In the genomic region with DNA sequence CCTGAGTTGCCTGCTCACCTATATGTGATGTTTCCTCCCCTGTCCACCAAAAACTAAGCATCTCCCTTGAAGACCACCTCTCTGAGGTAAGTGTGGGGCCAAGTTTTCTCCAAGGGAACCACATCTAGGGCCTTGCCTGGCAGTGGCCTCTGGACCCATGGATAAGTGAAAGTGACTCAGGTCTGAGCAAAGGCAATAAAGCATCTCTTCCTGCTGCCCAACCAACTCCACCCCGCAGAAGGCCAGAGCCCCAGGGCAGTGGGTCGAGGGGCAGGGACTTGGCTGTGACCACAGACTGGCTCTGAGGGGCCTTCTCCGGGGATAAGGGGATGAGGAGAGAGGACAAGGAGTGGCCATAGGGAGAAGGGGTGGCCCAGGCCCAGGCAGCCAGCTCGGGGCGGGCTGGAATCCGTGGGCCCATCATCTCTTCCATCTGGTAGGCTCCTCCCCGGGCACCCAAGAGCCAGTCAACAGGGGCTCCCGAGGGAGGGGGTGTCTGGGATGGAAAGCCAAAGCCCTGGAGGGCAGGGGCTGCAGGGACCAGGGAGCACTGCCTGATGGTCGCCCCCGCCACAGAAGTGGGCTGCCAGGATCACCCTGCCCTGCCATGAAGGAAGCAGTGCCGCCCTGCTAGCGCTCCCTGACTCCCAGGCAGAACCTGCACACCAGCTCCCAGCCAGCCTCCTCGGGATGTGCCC, we compare ENCODE assay signal across 22 cellular contexts. TPM values are rescaled to one million over a fixed set of nuclear protein-coding genes. Genes with fewer than 3 reads are reported as not detected.
DNase-seq lines count a peak whose midpoint lies in the region; ATAC-seq, FAIRE-seq and TF ChIP-seq lines count a peak whose summit lies in the region.
"Had no signal": no experiment of that assay in that cellular context is flagged by ENCODE, and none has a peak within 500 bp of the region (broad histone marks: within the 10 kb centered on the region; RNA-seq: fewer than 3 reads in every experiment).

No MANE protein-coding gene starts in this region.

- WGBS in small intestine, 3 donors = 82 to 90% (median 87%) methylated on average over 12 to 13 of the region's 13 CpGs

- CTCF ChIA-PET in OCI-LY7 (lab: Charles Lee; ENCODE audit: unreplicated experiment) = interaction anchor here (0.5 kb wide), 1 partner anchor 19 kb away, joined by 3 read pairs; no protein-coding TSS in a partner anchor

- no peaks in the 10 kb centered on the region for H3K79me2 ChIP-seq in OCI-LY7 (ENCODE audit: insufficient read depth, low read depth, low read length)

- H3K4me3 ChIP-seq in OCI-LY7 (ENCODE audit: low read depth, low read length, poor library complexity, severe bottlenecking) (no peak overlapping the region), small intestine (ENCODE audit: low read depth in 1 of 2, low read length in 2 of 2) (no peak overlapping the region)

- TF ChIP-seq CTCF in OCI-LY7 (conservative IDR thresholded peaks at IDR 0.05; ENCODE audit: low read length) = no peak

- no TSS peak for BruUV-seq in OCI-LY7 (replicated peaks; lab: Mats Ljungman, UMichigan)

- H3K9me2 ChIP-seq in OCI-LY7 (ENCODE audit: insufficient read depth, low read length) = no peaks in the 10 kb centered on the region
- H3K9me2 ChIP-seq: SK-N-SH had no signal

- H3K27ac ChIP-seq in OCI-LY7 (ENCODE audit: low read depth, low read length, poor library complexity, severe bottlenecking) (no peak overlapping the region), small intestine (ENCODE audit: low read depth in 1 of 2, low read length in 1 of 2) (no peak overlapping the region)
- H3K27ac ChIP-seq: C4-2B, HL-60 had no signal

- intact Hi-C loops in OCI-LY7 (cut with micrococcal nuclease; ENCODE audit: unreplicated experiment) = no loop called here

- no peak for TF ChIP-seq POLR2A in H54 (IDR thresholded peaks at IDR 0.05; ENCODE audit: low read depth, low read length)

- H2AFZ ChIP-seq in OCI-LY7 (ENCODE audit: low read length) = no peak overlapping the region

- FAIRE-seq in H54 (lab: Jason Lieb, UNC) = no peak
- FAIRE-seq in small intestine (lab: Jason Lieb, UNC) = no peak
- FAIRE-seq: GM12892, HTR-8/SVneo had no signal

- POLR2A ChIA-PET in OCI-LY7 (lab: Charles Lee) = no interaction called here

- H3K4me1 ChIP-seq in OCI-LY7 (ENCODE audit: insufficient read depth, low read length, poor library complexity, severe bottlenecking) (peaks cover 21% of the 10 kb centered on the region), small intestine (ENCODE audit: control insufficient read depth in 2 of 2, insufficient read depth in 1 of 2, low read depth in 1 of 2, low read length in 1 of 2) (no peaks in the 10 kb centered on the region)

- peak overlapping the region; percentile 26; the same call in 1 of the 2 replicates for H3K4me2 ChIP-seq in OCI-LY7 (ENCODE audit: low read length)
- H3K4me2 ChIP-seq: SK-N-SH had no signal

- ATAC-seq in HG03108 (IDR thresholded peaks at IDR 0.05; ENCODE audit: unreplicated experiment) = no peak

- no peaks in the 10 kb centered on the region for H3K36me3 ChIP-seq in OCI-LY7 (ENCODE audit: insufficient read depth, low read length)
- H3K36me3 ChIP-seq in small intestine (ENCODE audit: control insufficient read depth in 2 of 2, insufficient read depth in 2 of 2, low read length in 2 of 2) = no peaks in the 10 kb centered on the region

- H3K9me3 ChIP-seq in OCI-LY7 (ENCODE audit: low read length) (no peaks in the 10 kb centered on the region), small intestine (ENCODE audit: control insufficient read depth, low read depth) (no peaks in the 10 kb centered on the region)
- H3K9me3 ChIP-seq: SK-N-SH had no signal

- peak; percentile 45 for DNase-seq in H54 (ENCODE audit: insufficient read length, low spot score)
- no peak for DNase-seq in OCI-LY7 (ENCODE audit: low spot score)
- peak; percentile 42 for DNase-seq in iPS-NIHi11 (ENCODE audit: low spot score)
- peak; percentile 69 for DNase-seq in small intestine
- no peak for DNase-seq in COR-L47 (lab: John Stamatoyannopoulos, UW)
- DNase-seq in hepatic stellate cell (ENCODE audit: low spot score) = no peak
- DNase-seq: DMS 273 treated with DMSO at 0.1 percent for 48 hours, KG1, NCI-H1092, NCI-H2081 treated with DMSO at 0.1 percent for 48 hours, NCI-H2227 treated with DMSO at 0.1 percent for 48 hours, NCI-H524, SHP77, SK-N-SH had no signal

- no peaks in the 10 kb centered on the region for H4K20me1 ChIP-seq in OCI-LY7 (ENCODE audit: insufficient read depth, low read length)

- H3K27me3 ChIP-seq in small intestine (ENCODE audit: control insufficient read depth in 2 of 2, insufficient read depth in 2 of 2, low read length in 2 of 2) = no peaks in the 10 kb centered on the region

RNA-seq across cellular contexts. Expression of gene EMX1, which starts 33.4 kb away (rescaled TPM):
- not detected in 2 replicates for total RNA-seq in OCI-LY7 (2014; rRNA removed; shearing (Covaris generic))
- total RNA-seq in OCI-LY7 (2022) = not detected in 2 replicates
- 1 to 10 TPM in 2 of 3 donors, under 1 TPM in 1; 0.46 to 4.9 (median 1.6) TPM for polyA plus RNA-seq in small intestine
- total RNA-seq: A673, H4, M059J had no signal
- polyA plus RNA-seq: SK-N-SH had no signal

Comparison
In these comparisons a context has a peak if more than half of its experiments do, and no peak if none do; other contexts are left out.
1. DNase-seq: peak in H54 (single experiment), iPS-NIHi11 (single experiment) and small intestine (single experiment); none in OCI-LY7 (single experiment), COR-L47 (single experiment) and hepatic stellate cell (single experiment).